In the genomic region with DNA sequence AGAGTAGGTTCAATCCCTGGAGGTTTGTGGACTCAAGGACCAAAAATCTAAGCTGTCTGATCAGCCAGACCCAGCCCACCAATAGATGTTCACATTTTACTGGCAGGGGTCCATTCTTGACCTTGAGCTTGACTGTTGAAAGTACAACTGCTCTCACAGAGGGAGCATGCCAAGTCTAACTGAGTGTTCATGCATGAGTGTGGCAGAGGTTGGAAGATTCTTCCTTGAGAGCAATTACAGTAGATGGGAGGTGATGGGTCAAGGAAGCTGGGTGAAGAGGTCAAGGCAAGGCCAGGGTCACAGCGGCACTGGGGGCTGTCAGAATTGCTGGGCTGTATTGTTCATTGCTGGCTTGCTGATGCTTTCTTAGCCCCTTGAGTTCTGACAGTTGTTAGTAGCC, we compare ENCODE assay signal across 25 cellular contexts.
"Had no signal": no experiment of that assay in that cellular context is flagged by ENCODE, and none has a peak within 500 bp of the region (broad histone marks: within the 10 kb centered on the region; RNA-seq: fewer than 3 reads in every experiment).

No MANE protein-coding gene starts in this region.

- H3K79me2 ChIP-seq: hepatocyte had no signal

- H3K4me2 ChIP-seq: hepatocyte, SK-N-SH had no signal

- H3K27me3 ChIP-seq: adrenal gland, ascending aorta, brain microvascular endothelial cell, gastrocnemius medialis, hepatocyte had no signal

- H3K9ac ChIP-seq: SK-N-SH had no signal

- H3K27ac ChIP-seq: adrenal gland, brain microvascular endothelial cell, gastrocnemius medialis, hepatocyte, psoas muscle, spleen had no signal

- DNase-seq: activated CD4-positive, alpha-beta memory T cell treated with anti-CD3 and anti-CD28 coated beads for 36 hours; activated CD4-positive, alpha-beta T cell treated with anti-CD3 and anti-CD28 coated beads, Interleukin-2, amount 10 ng/mL, durations not matched to agents 24 days and 14 days; activated CD4-positive, CD25-positive, alpha-beta regulatory T cell treated with anti-CD3 and anti-CD28 coated beads, Interleukin-2, amount 50 U/mL, for 72 hours; activated CD8-positive, alpha-beta memory T cell treated with anti-CD3 and anti-CD28 coated beads, Interleukin-2, amount 50 U/mL, for 4 hours; activated effector memory CD4-positive, alpha-beta T cell treated with anti-CD3 and anti-CD28 coated beads, Interleukin-2, amount 50 U/mL, for 16 hours; activated naive CD4-positive, alpha-beta T cell treated with anti-CD3 and anti-CD28 coated beads for 36 hours; activated naive CD8-positive, alpha-beta T cell treated with anti-CD3 and anti-CD28 coated beads for 36 hours; activated T-cell treated with anti-CD3 and anti-CD28 coated beads, Interleukin-2, amount 50 U/mL, for 1 hour; brain microvascular endothelial cell; caudate nucleus; gastrocnemius medialis; islet precursor cell; left ventricle myocardium superior; naive thymus-derived CD8-positive, alpha-beta T cell; nucleus accumbens; psoas muscle; right cardiac atrium; SK-N-SH; spleen; stimulated activated naive CD4-positive, alpha-beta T cell treated with Interleukin-2 at 50 U/mL for 16 hours; SW 1271; T-helper 9 cell had no signal

- H3K9me3 ChIP-seq: adrenal gland, ascending aorta, gastrocnemius medialis, psoas muscle, SK-N-SH, spleen had no signal

- H3K4me1 ChIP-seq: adrenal gland, spleen had no signal

- ATAC-seq: gastrocnemius medialis; left ventricle myocardium superior; naive thymus-derived CD8-positive, alpha-beta T cell; psoas muscle; right cardiac atrium had no signal

- H3K4me3 ChIP-seq: adrenal gland, ascending aorta, gastrocnemius medialis, hepatocyte, psoas muscle, spleen had no signal

- H3K36me3 ChIP-seq: adrenal gland, ascending aorta, brain microvascular endothelial cell, gastrocnemius medialis, spleen had no signal

- H2AFZ ChIP-seq: hepatocyte had no signal
